In the genomic region with DNA sequence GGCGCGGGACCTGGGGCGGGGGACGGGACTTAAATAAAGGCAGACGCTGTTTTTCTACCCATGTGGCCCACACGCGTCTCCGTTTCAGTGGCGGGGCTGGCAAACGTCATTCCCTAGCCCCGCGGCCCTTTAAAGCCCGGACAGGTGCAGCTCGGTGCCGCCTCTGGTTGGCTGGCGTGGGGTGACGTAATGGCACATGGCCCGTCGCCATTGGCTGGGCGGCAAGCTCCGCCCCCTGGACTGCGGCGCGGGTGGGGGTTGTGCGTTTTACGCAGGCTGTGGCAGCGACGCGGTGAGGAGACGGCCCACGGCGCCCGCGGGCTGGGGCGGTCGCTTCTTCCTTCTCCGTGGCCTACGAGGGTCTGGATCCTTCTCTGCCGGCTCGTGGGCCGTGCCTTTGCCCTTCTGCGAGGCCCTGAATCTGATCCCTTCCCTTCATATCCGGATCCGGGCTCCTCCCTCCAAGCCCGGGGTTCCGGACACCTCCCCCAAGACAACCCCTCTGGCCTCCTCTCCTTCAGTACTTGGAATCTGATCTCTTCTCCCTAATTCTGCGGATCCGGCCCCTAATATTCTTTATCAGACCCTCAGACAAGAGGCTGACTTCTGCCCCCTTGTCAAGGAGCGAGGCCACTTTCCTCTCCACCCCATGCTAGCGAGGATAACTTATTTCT, we compare ENCODE assay signal across 8 cellular contexts. TPM values are rescaled to one million over a fixed set of nuclear protein-coding genes. Genes with fewer than 3 reads are reported as not detected.
DNase-seq lines count a peak whose midpoint lies in the region; ATAC-seq and TF ChIP-seq lines count a peak whose summit lies in the region.

A gene with protein sequence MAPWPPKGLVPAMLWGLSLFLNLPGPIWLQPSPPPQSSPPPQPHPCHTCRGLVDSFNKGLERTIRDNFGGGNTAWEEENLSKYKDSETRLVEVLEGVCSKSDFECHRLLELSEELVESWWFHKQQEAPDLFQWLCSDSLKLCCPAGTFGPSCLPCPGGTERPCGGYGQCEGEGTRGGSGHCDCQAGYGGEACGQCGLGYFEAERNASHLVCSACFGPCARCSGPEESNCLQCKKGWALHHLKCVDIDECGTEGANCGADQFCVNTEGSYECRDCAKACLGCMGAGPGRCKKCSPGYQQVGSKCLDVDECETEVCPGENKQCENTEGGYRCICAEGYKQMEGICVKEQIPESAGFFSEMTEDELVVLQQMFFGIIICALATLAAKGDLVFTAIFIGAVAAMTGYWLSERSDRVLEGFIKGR (plus strand): TSS at position 274 of the 674 bp plus-strand sequence. CDS start 605 bp downstream, outside the sequence.

- peak; percentile 83 for ATAC-seq in CD8-positive, alpha-beta T cell
- ATAC-seq in GM19455 (IDR thresholded peaks at IDR 0.05; ENCODE audit: unreplicated experiment): peak; percentile 91
- ATAC-seq in effector memory CD8-positive, alpha-beta T cell (replicated peaks): peak; percentile 78
- peak; percentile 80 for ATAC-seq in memory B cell (ENCODE audit: low read depth)

- peak within 1 kb of the TSS; percentile 95 for H3K4me3 Mint-ChIP-seq in CD8-positive, alpha-beta T cell
- H3K4me3 Mint-ChIP-seq in effector memory CD8-positive, alpha-beta T cell: peak within 1 kb of the TSS; percentile 94 to 97
- H3K4me3 Mint-ChIP-seq in memory B cell: peak within 1 kb of the TSS; percentile 99

- H3K4me1 Mint-ChIP-seq in CD8-positive, alpha-beta T cell (ENCODE audit: low read depth): peaks cover 47% of the 10 kb centered on the region
- H3K4me1 Mint-ChIP-seq in effector memory CD8-positive, alpha-beta T cell (ENCODE audit: low read depth in 2 of 2): peaks cover 30 to 36% of the 10 kb centered on the region in 2 donors
- H3K4me1 Mint-ChIP-seq in memory B cell: peaks cover 17% of the 10 kb centered on the region

- H3K27ac Mint-ChIP-seq in CD8-positive, alpha-beta T cell: peak within 1 kb of the TSS; percentile 99
- H3K27ac Mint-ChIP-seq in effector memory CD8-positive, alpha-beta T cell: peak within 1 kb of the TSS; percentile 98 to 100
- H3K27ac Mint-ChIP-seq in memory B cell: peak within 1 kb of the TSS; percentile 95

- intact Hi-C loops in CD8-positive, alpha-beta T cell (cut with DNase I, micrococcal nuclease): loop anchor here (1.0 to 10.0 kb wide), 25 partner anchors 13 to 1784 kb away; a partner anchor contains a TSS

- POLR2A ChIA-PET in CD8-positive, alpha-beta T cell (lab: Charles Lee): interaction anchor here (0.7 to 5.2 kb wide), 31 partner anchors 9 to 571 kb away, joined by 3 to 46 read pairs (median 7); a partner anchor contains a TSS
- POLR2A ChIA-PET in activated CD8-positive, alpha-beta memory T cell treated with anti-CD3 and anti-CD28 coated beads for 36 hours (lab: Charles Lee): interaction anchor here (0.6 to 2.0 kb wide), 11 partner anchors 11 to 164 kb away, joined by 3 to 27 read pairs (median 5); a partner anchor contains a TSS

- peak within 1 kb of the TSS; percentile 90 for H3K27ac ChIP-seq in CD8-positive, alpha-beta T cell (ENCODE audit: low read depth, low read length)

- no peaks in the 10 kb centered on the region for H3K27me3 ChIP-seq in CD8-positive, alpha-beta T cell (ENCODE audit: insufficient read depth, low read length)

- peaks cover 4% of the 10 kb centered on the region for H3K36me3 ChIP-seq in CD8-positive, alpha-beta T cell (ENCODE audit: insufficient read depth, low read length)

- no peaks in the 10 kb centered on the region for H3K9me3 Mint-ChIP-seq in CD8-positive, alpha-beta T cell
- H3K9me3 Mint-ChIP-seq in effector memory CD8-positive, alpha-beta T cell: no peaks in the 10 kb centered on the region
- no peaks in the 10 kb centered on the region for H3K9me3 Mint-ChIP-seq in memory B cell

- H3K36me3 Mint-ChIP-seq in CD8-positive, alpha-beta T cell: peaks cover 33% of the 10 kb centered on the region
- H3K36me3 Mint-ChIP-seq in effector memory CD8-positive, alpha-beta T cell (ENCODE audit: insufficient read depth): peaks cover 25% of the 10 kb centered on the region
- peaks cover 16% of the 10 kb centered on the region for H3K36me3 Mint-ChIP-seq in memory B cell

- CTCF ChIA-PET in CD8-positive, alpha-beta T cell (lab: Charles Lee): interaction anchor here (0.8 to 4.0 kb wide), 13 partner anchors 11 to 353 kb away, joined by 3 to 22 read pairs (median 6); a partner anchor contains a TSS
- CTCF ChIA-PET in activated CD8-positive, alpha-beta memory T cell treated with anti-CD3 and anti-CD28 coated beads for 36 hours (lab: Charles Lee): interaction anchor here (0.8 to 3.5 kb wide), 15 partner anchors 8 to 182 kb away, joined by 3 to 18 read pairs (median 4); a partner anchor contains a TSS

- H3K4me1 ChIP-seq in CD8-positive, alpha-beta T cell (ENCODE audit: insufficient read depth, low read length): peaks cover 32% of the 10 kb centered on the region

- DNase-seq in CD8-positive, alpha-beta T cell: peak; percentile 96 to 98 (median 97)
- DNase-seq in HK-2 (ENCODE audit: unreplicated experiment) (peak; percentile 93), NOMO-1 treated with DMSO at 0.1 percent for 48 hours (lab: John Stamatoyannopoulos, UW; ENCODE audit: unreplicated experiment) (peak; percentile 95), memory B cell (ENCODE audit: low spot score in 2 of 2) (peak; percentile 97)
- DNase-seq in effector memory CD8-positive, alpha-beta T cell: peak; percentile 97 to 98 (median 98)
- DNase-seq in stimulated activated CD8-positive, alpha-beta memory T cell treated with anti-CD3 and anti-CD28 coated beads, Interleukin-12 subunit alpha, Interleukin-12 subunit beta, amount 100 ng/mL, for 1 hour (ENCODE audit: low read depth): peak; percentile 95

- H3K4me3 ChIP-seq in CD8-positive, alpha-beta T cell (ENCODE audit: low read depth, low read length): peak within 1 kb of the TSS; percentile 85

- TF ChIP-seq CTCF in CD8-positive, alpha-beta T cell (IDR thresholded peaks at IDR 0.05): no peak

- H3K9me3 ChIP-seq in CD8-positive, alpha-beta T cell (ENCODE audit: low read length): no peaks in the 10 kb centered on the region

- H3K27me3 Mint-ChIP-seq in CD8-positive, alpha-beta T cell (ENCODE audit: low read depth): no peaks in the 10 kb centered on the region
- no peaks in the 10 kb centered on the region for H3K27me3 Mint-ChIP-seq in effector memory CD8-positive, alpha-beta T cell
- no peaks in the 10 kb centered on the region for H3K27me3 Mint-ChIP-seq in memory B cell

RNA-seq across cellular contexts. Expression of the gene that starts here (rescaled TPM):
- 10 to 100 TPM in 1 of 2 experiments, 1 to 10 TPM in 1; 6.3 to 10.7 TPM for total RNA-seq in CD8-positive, alpha-beta T cell
- 10 to 100 TPM; 11.7 to 14.1 TPM for total RNA-seq in activated CD8-positive, alpha-beta memory T cell treated with anti-CD3 and anti-CD28 coated beads for 36 hours

Comparison
In these comparisons a context has a peak if more than half of its experiments do, and no peak if none do; other contexts are left out.
1. Peak in every context shown above with its lines: DNase-seq, ATAC-seq, H3K4me3 ChIP-seq and H3K27ac ChIP-seq.